8 cellular contexts compared by ENCODE assay signal in the genomic region with DNA sequence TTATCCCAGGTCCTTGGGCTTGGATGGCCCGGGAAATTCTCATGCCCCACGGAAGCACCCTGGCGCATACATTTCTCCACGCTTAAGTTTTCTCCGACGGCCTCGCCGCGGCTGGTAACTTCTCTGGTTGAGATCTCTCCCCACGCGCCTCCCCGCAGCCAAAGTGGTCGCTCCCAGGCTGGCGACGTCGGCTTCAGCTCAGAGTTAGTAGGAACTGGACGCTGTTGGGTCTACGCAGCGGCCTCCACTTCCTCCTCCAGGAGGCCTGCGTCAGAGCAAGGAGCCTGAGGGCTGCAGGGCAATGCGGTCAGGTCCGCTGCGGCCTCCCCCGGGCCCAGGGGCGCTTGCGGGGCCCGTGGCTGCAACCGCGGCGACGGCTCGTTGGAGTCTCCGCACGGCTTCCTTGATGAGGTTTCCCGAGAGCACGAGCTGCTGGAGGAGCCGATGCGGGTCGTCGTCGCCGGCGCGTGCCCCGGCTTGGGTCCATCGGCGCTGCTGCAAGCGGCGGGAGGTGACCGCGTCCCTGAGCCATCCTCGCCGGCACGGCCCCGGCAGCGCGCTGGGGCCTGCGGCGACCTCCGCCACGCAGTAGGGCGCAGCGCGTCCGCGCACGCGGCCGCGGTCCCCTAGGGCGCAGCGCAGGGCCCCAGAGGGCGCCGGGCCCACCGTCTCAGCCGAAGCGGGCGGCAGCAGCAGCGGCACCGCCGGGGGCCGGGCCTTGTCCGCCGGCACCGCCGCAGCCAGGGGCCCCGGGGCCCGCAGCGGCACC. TPM values are rescaled to one million over a fixed set of nuclear protein-coding genes. Genes with fewer than 3 reads are reported as not detected.
DNase-seq lines count a peak whose midpoint lies in the region; ATAC-seq, FAIRE-seq and TF ChIP-seq lines count a peak whose summit lies in the region.

No MANE protein-coding gene starts in this region.

- H3K27me3 ChIP-seq in iPS DF 6.9 (ENCODE audit: control insufficient read depth, insufficient read depth, low read length) (no peaks in the 10 kb centered on the region), gastrocnemius medialis (no peaks in the 10 kb centered on the region)

- peak; percentile 61 for DNase-seq in activated CD4-positive, alpha-beta T cell treated with anti-CD3 and anti-CD28 coated beads for 48 hours
- no peak for DNase-seq in activated CD4-positive, alpha-beta T cell treated with anti-CD3 and anti-CD28 coated beads, Interleukin-2, amount 50 U/mL, for 1 hour
- DNase-seq in RCC 7860 (ENCODE audit: low spot score) = peak; percentile 29
- peak; percentile 50 for DNase-seq in amniotic epithelial cell (ENCODE audit: low read depth)
- no peak for DNase-seq in iPS DF 6.9 (ENCODE audit: low read depth, low spot score)
- peak; percentile 13 to 30 for DNase-seq in gastrocnemius medialis

- no peak for TF ChIP-seq CTCF in gastrocnemius medialis (IDR thresholded peaks at IDR 0.05 in 4 of 5, conservative IDR thresholded peaks at IDR 0.05 in 1 of 5)

- H3K4me3 ChIP-seq in iPS DF 6.9 (ENCODE audit: low read length) (peak overlapping the region; percentile 98), gastrocnemius medialis (peak overlapping the region; percentile 72 to 100 (median 88))

- H3K27ac ChIP-seq in iPS DF 6.9 (ENCODE audit: low read length) (no peak overlapping the region), gastrocnemius medialis (peak overlapping the region; percentile 83 to 98 (median 90))

- H3K9me3 ChIP-seq in iPS DF 6.9 (ENCODE audit: control insufficient read depth, insufficient read depth, low read length) = no peaks in the 10 kb centered on the region
- H3K9me3 ChIP-seq in gastrocnemius medialis = no peaks in the 10 kb centered on the region

- ATAC-seq in HG02973 (IDR thresholded peaks at IDR 0.05; ENCODE audit: unreplicated experiment) (peak; percentile 32), gastrocnemius medialis (peak; percentile 20 to 23), GM18873 (IDR thresholded peaks at IDR 0.05; ENCODE audit: low FRiP score, unreplicated experiment) (no peak)

- intact Hi-C loops in gastrocnemius medialis (cut with DNase I; ENCODE audit: low total_unique reads) = loop anchor here (1.0 to 10.0 kb wide), 5 partner anchors 14 to 499 kb away; a partner anchor contains a TSS

- no peak for TF ChIP-seq POLR2A in gastrocnemius medialis (IDR thresholded peaks at IDR 0.05)

- no peak for FAIRE-seq in RCC 7860 (lab: Jason Lieb, UNC)

- no peaks in the 10 kb centered on the region for H3K4me1 ChIP-seq in iPS DF 6.9 (ENCODE audit: control insufficient read depth, insufficient read depth, low read length)
- peaks cover 36 to 43% of the 10 kb centered on the region in 2 donors for H3K4me1 ChIP-seq in gastrocnemius medialis

- H3K36me3 ChIP-seq in iPS DF 6.9 (ENCODE audit: control insufficient read depth, insufficient read depth, low read length) = peaks cover 8% of the 10 kb centered on the region; the same call in 1 of the 2 replicates
- no peaks in the 10 kb centered on the region for H3K36me3 ChIP-seq in gastrocnemius medialis

- in situ Hi-C loops in gastrocnemius medialis (cut with MboI; ENCODE audit: low sequenced_read_pairs in 4 of 4) = loop anchor here in 1 of 4 donors (10.0 kb wide), 1 partner anchor 49 kb away; no protein-coding TSS in a partner anchor

- WGBS in iPS DF 6.9 (ENCODE audit: insufficient coverage, insufficient read length) = no CpG with 5 or more reads among the region's 89 CpGs

RNA-seq across cellular contexts. Expression of a gene that starts 0.7 kb away (rescaled TPM):
- total RNA-seq in gastrocnemius medialis = 10 to 100 TPM in 3 of 4 donors, 1 to 10 TPM in 1; 9.3 to 28.7 (median 20.5) TPM

RNA-seq across cellular contexts. Expression of a gene that starts 14.7 kb away (rescaled TPM):
- total RNA-seq in gastrocnemius medialis = 1 to 10 TPM; 1.7 to 7.6 (median 3.2) TPM

RNA-seq across cellular contexts. Expression of a gene that starts 41.3 kb away (rescaled TPM):
- total RNA-seq in gastrocnemius medialis = 10 to 100 TPM in 1 of 4 donors, 1 to 10 TPM in 3; 1.7 to 12.3 (median 2.4) TPM

Comparison
In these comparisons a context has a peak if more than half of its experiments do, and no peak if none do; other contexts are left out.
1. DNase-seq: peak in activated CD4-positive, alpha-beta T cell treated with anti-CD3 and anti-CD28 coated beads for 48 hours (single experiment), RCC 7860 (single experiment), amniotic epithelial cell (single experiment) and gastrocnemius medialis (2 of 2); none in activated CD4-positive, alpha-beta T cell treated with anti-CD3 and anti-CD28 coated beads, Interleukin-2, amount 50 U/mL, for 1 hour (single experiment) and iPS DF 6.9 (single experiment).